In genomic region chr4:35465096-35465495, GRCh38 we compare ENCODE assay signal across 33 cellular contexts.
DNase-seq lines count a peak whose midpoint lies in the region; ATAC-seq and TF ChIP-seq lines count a peak whose summit lies in the region.
"Had no signal": no experiment of that assay in that cellular context is flagged by ENCODE, and none has a peak within 500 bp of the region (broad histone marks: within the 10 kb centered on the region; RNA-seq: fewer than 3 reads in every experiment).

No MANE protein-coding gene starts in this region.

- no peaks in the 10 kb centered on the region for H4K20me1 ChIP-seq in GM23338 (replicated peaks; ENCODE audit: insufficient read depth)
- H4K20me1 ChIP-seq: BLaER1 had no signal

- H3K27me3 ChIP-seq in GM23338 (ENCODE audit: insufficient read depth) (no peaks in the 10 kb centered on the region), foreskin keratinocyte (no peaks in the 10 kb centered on the region), lower lobe of right lung (ENCODE audit: low read depth) (no peaks in the 10 kb centered on the region)
- H3K27me3 ChIP-seq: ascending aorta, BLaER1, heart right ventricle, neutrophil, tibial nerve had no signal

- H3K27ac Mint-ChIP-seq in GM23338: 0 out of 2 replicates have a peak overlapping the region, but pooled peaks have one; percentile 19
- H3K27ac Mint-ChIP-seq: activated CD4-positive, alpha-beta T cell treated with anti-CD3 and anti-CD28 coated beads, Interleukin-2, amount 10 ng/mL, durations not matched to agents 7 days and 5 days; activated CD8-positive, alpha-beta memory T cell treated with anti-CD3 and anti-CD28 coated beads, Interleukin-2, amount 10 ng/mL, durations not matched to agents 7 days and 5 days; activated naive CD8-positive, alpha-beta T cell treated with anti-CD3 and anti-CD28 coated beads, Interleukin-2, amount 10 ng/mL, durations not matched to agents 7 days and 5 days; effector memory CD8-positive, alpha-beta T cell; progenitor cell of endocrine pancreas; stimulated activated naive CD8-positive, alpha-beta T cell treated with anti-CD3 and anti-CD28 coated beads, Interleukin-15, Interleukin-2, amounts not matched to agents 100 ng/mL and 50 ng/mL, for 24 hours; WTC11 had no signal

- no peaks in the 10 kb centered on the region for H3F3A ChIP-seq in GM23338 (replicated peaks; ENCODE audit: low read depth)

- peak overlapping the region; percentile 44; the same call in 1 of the 2 replicates for H2AFZ ChIP-seq in GM23338

- no peaks in the 10 kb centered on the region for H3K79me2 ChIP-seq in GM23338 (replicated peaks; ENCODE audit: insufficient read depth)

- H3K4me1 Mint-ChIP-seq in GM23338: peaks cover 11% of the 10 kb centered on the region; the same call in 2 of the 3 replicates
- H3K4me1 Mint-ChIP-seq: activated CD4-positive, alpha-beta T cell treated with anti-CD3 and anti-CD28 coated beads, Interleukin-2, amount 10 ng/mL, durations not matched to agents 7 days and 5 days; activated CD8-positive, alpha-beta memory T cell treated with anti-CD3 and anti-CD28 coated beads, Interleukin-2, amount 10 ng/mL, durations not matched to agents 7 days and 5 days; activated naive CD8-positive, alpha-beta T cell treated with anti-CD3 and anti-CD28 coated beads, Interleukin-2, amount 10 ng/mL, durations not matched to agents 7 days and 5 days had no signal

- H3K4me3 ChIP-seq in GM23338 (no peak overlapping the region), lower lobe of right lung (no peak overlapping the region)
- H3K4me3 ChIP-seq: ascending aorta, BLaER1, coronary artery, heart right ventricle, tibial nerve had no signal

- DNase-seq in GM23338 (ENCODE audit: low spot score) (no peak), RKO (ENCODE audit: low spot score) (peak; percentile 7), foreskin keratinocyte (peak in 1 of 2 donors; percentile 11), superior temporal gyrus (ENCODE audit: extremely low spot score) (peak; percentile 75), lower lobe of right lung (no peak), NCI-H524 (lab: John Stamatoyannopoulos, UW) (no peak)
- no peak for DNase-seq in activated CD4-positive, alpha-beta T cell treated with anti-CD3 and anti-CD28 coated beads for 48 hours
- DNase-seq: activated CD4-positive, alpha-beta T cell treated with anti-CD3 and anti-CD28 coated beads, Interleukin-2, amount 10 ng/mL, durations not matched to agents 7 days and 5 days; activated CD8-positive, alpha-beta memory T cell treated with anti-CD3 and anti-CD28 coated beads, Interleukin-2, amount 10 ng/mL, durations not matched to agents 7 days and 5 days; activated gamma-delta T cell treated with Interleukin-2 at 50 U/mL for 16 hours; activated naive CD8-positive, alpha-beta T cell treated with anti-CD3 and anti-CD28 coated beads, Interleukin-2, amount 10 ng/mL, durations not matched to agents 7 days and 5 days; activated T-cell treated with anti-CD3 and anti-CD28 coated beads, Interleukin-2, amount 50 U/mL, for 4 hours; effector memory CD8-positive, alpha-beta T cell; heart right ventricle; kidney; left ventricle myocardium superior; NCI-H1092 treated with DMSO at 0.1 percent for 48 hours; NCI-H187 treated with DMSO at 0.1 percent for 48 hours; NCI-H345; NCI-H82; RPMI8226; stimulated activated CD8-positive, alpha-beta memory T cell treated with anti-CD3 and anti-CD28 coated beads, Interleukin-4, amount 100 ng/mL, for 48 hours; T-helper 1 cell had no signal

- peaks cover 1% of the 10 kb centered on the region; the same call in 1 of the 3 replicates for H3K9me3 Mint-ChIP-seq in GM23338
- H3K9me3 Mint-ChIP-seq: activated naive CD8-positive, alpha-beta T cell treated with anti-CD3 and anti-CD28 coated beads, Interleukin-2, amount 10 ng/mL, durations not matched to agents 7 days and 5 days had no signal

- intact Hi-C loops in lower lobe of right lung (cut with DNase I): no loop called here

- H3K4me2 ChIP-seq in GM23338: 0 out of 2 replicates have a peak overlapping the region, but pooled peaks have one; percentile 33
- H3K4me2 ChIP-seq: BLaER1 had no signal

- H3K36me3 ChIP-seq in GM23338 (ENCODE audit: insufficient read depth) (no peaks in the 10 kb centered on the region), lower lobe of right lung (no peaks in the 10 kb centered on the region)
- H3K36me3 ChIP-seq: ascending aorta, BLaER1, heart right ventricle, neutrophil, tibial nerve had no signal

- peaks cover 3% of the 10 kb centered on the region for H3K27me3 Mint-ChIP-seq in GM23338 (ENCODE audit: insufficient read depth, low read depth, poor library complexity)
- H3K27me3 Mint-ChIP-seq: activated CD4-positive, alpha-beta T cell treated with anti-CD3 and anti-CD28 coated beads, Interleukin-2, amount 10 ng/mL, durations not matched to agents 7 days and 5 days; activated CD8-positive, alpha-beta memory T cell treated with anti-CD3 and anti-CD28 coated beads, Interleukin-2, amount 10 ng/mL, durations not matched to agents 7 days and 5 days; activated naive CD8-positive, alpha-beta T cell treated with anti-CD3 and anti-CD28 coated beads, Interleukin-2, amount 10 ng/mL, durations not matched to agents 7 days and 5 days; effector memory CD8-positive, alpha-beta T cell; stimulated activated naive CD8-positive, alpha-beta T cell treated with anti-CD3 and anti-CD28 coated beads, Interleukin-15, Interleukin-2, amounts not matched to agents 100 ng/mL and 50 ng/mL, for 24 hours had no signal

- no peak overlapping the region for H3K27ac ChIP-seq in GM23338 (ENCODE audit: low read depth)
- no peak overlapping the region for H3K27ac ChIP-seq in foreskin keratinocyte
- no peak overlapping the region for H3K27ac ChIP-seq in lower lobe of right lung
- H3K27ac ChIP-seq: ascending aorta, BLaER1, coronary artery, heart right ventricle, neutrophil, tibial nerve had no signal

- no peak for ATAC-seq in GM23338
- peak; percentile 69 for ATAC-seq in foreskin keratinocyte
- ATAC-seq in lower lobe of right lung: no peak
- ATAC-seq: activated CD8-positive, alpha-beta memory T cell treated with anti-CD3 and anti-CD28 coated beads, Interleukin-2, amount 10 ng/mL, durations not matched to agents 7 days and 5 days; activated T-cell treated with anti-CD3 and anti-CD28 coated beads, Interleukin-2, amount 50 U/mL, for 4 hours; effector memory CD8-positive, alpha-beta T cell; esophagus mucosa; heart right ventricle; left ventricle myocardium superior; sciatic nerve; WTC11 had no signal

- H3K9me2 ChIP-seq in GM23338 (ENCODE audit: insufficient read depth): peaks cover 9% of the 10 kb centered on the region; the same call in 1 of the 2 replicates

- no peaks in the 10 kb centered on the region for H3K9me3 ChIP-seq in lower lobe of right lung
- H3K9me3 ChIP-seq: ascending aorta, BLaER1, neutrophil, tibial nerve had no signal

- H3K4me1 ChIP-seq in GM23338 (ENCODE audit: insufficient read depth) (peaks cover 3% of the 10 kb centered on the region; the same call in 1 of the 2 replicates), foreskin keratinocyte (no peaks in the 10 kb centered on the region), lower lobe of right lung (no peaks in the 10 kb centered on the region)
- H3K4me1 ChIP-seq: ascending aorta, BLaER1, heart right ventricle had no signal

- no peak overlapping the region for H3K4me3 Mint-ChIP-seq in GM23338
- H3K4me3 Mint-ChIP-seq: activated CD4-positive, alpha-beta T cell treated with anti-CD3 and anti-CD28 coated beads, Interleukin-2, amount 10 ng/mL, durations not matched to agents 7 days and 5 days; activated CD8-positive, alpha-beta memory T cell treated with anti-CD3 and anti-CD28 coated beads, Interleukin-2, amount 10 ng/mL, durations not matched to agents 7 days and 5 days; activated naive CD8-positive, alpha-beta T cell treated with anti-CD3 and anti-CD28 coated beads, Interleukin-2, amount 10 ng/mL, durations not matched to agents 7 days and 5 days; activated T-cell treated with anti-CD3 and anti-CD28 coated beads, Interleukin-2, amount 50 U/mL, for 4 hours; effector memory CD8-positive, alpha-beta T cell; stimulated activated naive CD8-positive, alpha-beta T cell treated with anti-CD3 and anti-CD28 coated beads, Interleukin-15, Interleukin-2, amounts not matched to agents 100 ng/mL and 50 ng/mL, for 24 hours; WTC11 had no signal

- no peaks in the 10 kb centered on the region for H3K36me3 Mint-ChIP-seq in GM23338 (ENCODE audit: low read depth)
- H3K36me3 Mint-ChIP-seq: activated CD8-positive, alpha-beta memory T cell treated with anti-CD3 and anti-CD28 coated beads, Interleukin-2, amount 10 ng/mL, durations not matched to agents 7 days and 5 days; activated naive CD8-positive, alpha-beta T cell treated with anti-CD3 and anti-CD28 coated beads, Interleukin-2, amount 10 ng/mL, durations not matched to agents 7 days and 5 days had no signal

- TF ChIP-seq CTCF in GM23338 (conservative IDR thresholded peaks at IDR 0.05; ENCODE audit: low read depth in 2 of 2) (no peak), foreskin keratinocyte (conservative IDR thresholded peaks at IDR 0.05) (no peak), lower lobe of right lung (IDR thresholded peaks at IDR 0.05) (no peak)

Comparison
In these comparisons a context has a peak if more than half of its experiments do, and no peak if none do; other contexts are left out.
1. DNase-seq: peak in RKO (single experiment) and superior temporal gyrus (single experiment); none in GM23338 (single experiment), lower lobe of right lung (single experiment), NCI-H524 (0 of 2) and activated CD4-positive, alpha-beta T cell treated with anti-CD3 and anti-CD28 coated beads for 48 hours (single experiment).